8 cellular contexts compared by ENCODE assay signal in genomic region chr4:110197421-110198398, GRCh38. TPM values are rescaled to one million over a fixed set of nuclear protein-coding genes. Genes with fewer than 3 reads are reported as not detected.
DNase-seq lines count a peak whose midpoint lies in the region; ATAC-seq and TF ChIP-seq lines count a peak whose summit lies in the region.

No MANE protein-coding gene starts in this region.

- peak; percentile 58 for TF ChIP-seq POLR2A in GM18951 (IDR thresholded peaks at IDR 0.05; ENCODE audit: extremely low read depth, insufficient read depth, insufficient read length)

- no peaks in the 10 kb centered on the region for H3K9me3 ChIP-seq in KOPT-K1 (ENCODE audit: insufficient read depth, low read length, poor library complexity, severe bottlenecking)
- H3K9me3 ChIP-seq in SU-DHL-6 (ENCODE audit: insufficient read depth, low read length): no peaks in the 10 kb centered on the region
- no peaks in the 10 kb centered on the region for H3K9me3 ChIP-seq in right atrium auricular region

- H3K79me2 ChIP-seq in SU-DHL-6 (ENCODE audit: insufficient read depth, low read length): no peaks in the 10 kb centered on the region

- no peaks in the 10 kb centered on the region for H3K27me3 Mint-ChIP-seq in progenitor cell of endocrine pancreas

- no peak for ATAC-seq in HG03159 (IDR thresholded peaks at IDR 0.05; ENCODE audit: unreplicated experiment)

- H3K4me1 Mint-ChIP-seq in progenitor cell of endocrine pancreas (ENCODE audit: low read depth): peaks cover 26% of the 10 kb centered on the region

- H3K36me3 Mint-ChIP-seq in progenitor cell of endocrine pancreas (ENCODE audit: insufficient read depth): no peaks in the 10 kb centered on the region

- peak overlapping the region; percentile 38 for H2AFZ ChIP-seq in SU-DHL-6 (ENCODE audit: low read depth, low read length, severe bottlenecking)

- H3K9me2 ChIP-seq in SU-DHL-6 (replicated peaks; ENCODE audit: insufficient read depth, low read length): no peaks in the 10 kb centered on the region

- H3K4me3 ChIP-seq in SU-DHL-6 (ENCODE audit: insufficient read depth, low read length, poor library complexity, severe bottlenecking) (peak overlapping the region; percentile 72), right atrium auricular region (peak overlapping the region; percentile 85 to 87)

- peak; percentile 28 for DNase-seq in AG08395 (ENCODE audit: low spot score)
- peak; percentile 22 for DNase-seq in amniotic stem cell (lab: John Stamatoyannopoulos, UW)
- no peak for DNase-seq in right atrium auricular region (ENCODE audit: low spot score)
- peak; percentile 20 for DNase-seq in progenitor cell of endocrine pancreas (ENCODE audit: low spot score, unreplicated experiment)

- H3K4me3 Mint-ChIP-seq in progenitor cell of endocrine pancreas (ENCODE audit: low read depth): peak overlapping the region; percentile 95

- H3K4me1 ChIP-seq in right atrium auricular region: peaks cover 0 to 6% of the 10 kb centered on the region in 2 donors

- no peaks in the 10 kb centered on the region for H4K20me1 ChIP-seq in SU-DHL-6 (ENCODE audit: low read depth, low read length)

- H3K27me3 ChIP-seq in SU-DHL-6 (ENCODE audit: low read length) (no peaks in the 10 kb centered on the region), right atrium auricular region (no peaks in the 10 kb centered on the region)

- H3K4me2 ChIP-seq in SU-DHL-6 (ENCODE audit: low read depth, low read length, poor library complexity, severe bottlenecking): peak overlapping the region; percentile 86

- H3K9ac ChIP-seq in SU-DHL-6 (ENCODE audit: low read length): peak overlapping the region; percentile 91

- peak overlapping the region; percentile 87 for H3K27ac Mint-ChIP-seq in progenitor cell of endocrine pancreas

- TF ChIP-seq CTCF in SU-DHL-6 (IDR thresholded peaks at IDR 0.05; ENCODE audit: insufficient read depth, low read length, poor library complexity, severe bottlenecking): no peak
- TF ChIP-seq CTCF in right atrium auricular region (IDR thresholded peaks at IDR 0.05): no peak
- TF ChIP-seq CTCF in progenitor cell of endocrine pancreas (IDR thresholded peaks at IDR 0.05; ENCODE audit: unreplicated experiment): no peak

- H3K27ac ChIP-seq in KOPT-K1 (ENCODE audit: low read depth, low read length, poor library complexity, severe bottlenecking) (peak overlapping the region; percentile 93), SU-DHL-6 (ENCODE audit: low read depth, low read length) (peak overlapping the region; percentile 84), right atrium auricular region (peak overlapping the region; percentile 80 to 88)

- in situ Hi-C loops in GM18951 (cut with MboI; ENCODE audit: low sequenced_read_pairs, unreplicated experiment): no loop called here

- no peaks in the 10 kb centered on the region for H3K36me3 ChIP-seq in KOPT-K1 (ENCODE audit: insufficient read depth, low read length)
- no peaks in the 10 kb centered on the region for H3K36me3 ChIP-seq in SU-DHL-6 (ENCODE audit: low read length)
- no peaks in the 10 kb centered on the region for H3K36me3 ChIP-seq in right atrium auricular region

- peaks cover 19% of the 10 kb centered on the region for H3F3A ChIP-seq in SU-DHL-6 (ENCODE audit: insufficient read depth)

- H3K9me3 Mint-ChIP-seq in progenitor cell of endocrine pancreas (ENCODE audit: low read depth): no peaks in the 10 kb centered on the region

RNA-seq across cellular contexts. Expression of gene ELOVL6, which starts 0.7 kb away (rescaled TPM):
- total RNA-seq in right atrium auricular region (1 to 10 TPM; 1.1 TPM), progenitor cell of endocrine pancreas (34.3 and 38.6 TPM in 2 replicates)

Comparison
In these comparisons a context has a peak if more than half of its experiments do, and no peak if none do; other contexts are left out.
1. RNA of gene ELOVL6, which starts 0.7 kb away (total RNA-seq): 34.3 to 38.6 TPM in progenitor cell of endocrine pancreas; 1.1 TPM in right atrium auricular region; every median in the first group is over 10 times any median in the second.
2. Peak in every context shown above with its lines, with median percentiles within 50 percentile points of each other: H3K27ac ChIP-seq.